Comparison of ENCODE assay signal across 25 cellular contexts in the genomic region with DNA sequence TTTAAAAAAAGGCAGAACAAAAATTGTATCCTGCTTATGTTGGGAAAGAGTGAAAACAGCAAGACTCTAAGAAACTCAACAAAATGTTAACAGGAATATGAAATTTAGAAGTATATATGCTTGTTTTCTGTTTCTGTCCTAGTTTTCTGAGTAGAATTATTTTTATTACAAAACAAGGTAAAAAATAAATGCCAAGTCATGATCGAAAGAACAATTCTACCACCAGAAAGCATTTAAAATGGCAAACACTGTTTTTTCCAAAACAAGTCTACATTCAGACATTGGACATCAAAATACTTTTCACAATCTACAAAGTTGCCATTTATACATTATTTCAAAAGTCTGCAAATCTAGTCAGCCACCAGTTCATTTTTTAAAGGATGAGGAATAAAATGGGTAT.
DNase-seq lines count a peak whose midpoint lies in the region; ATAC-seq and TF ChIP-seq lines count a peak whose summit lies in the region.
"Had no signal": no experiment of that assay in that cellular context is flagged by ENCODE, and none has a peak within 500 bp of the region (broad histone marks: within the 10 kb centered on the region; RNA-seq: fewer than 3 reads in every experiment).

No MANE protein-coding gene starts in this region.

- no peaks in the 10 kb centered on the region for H3K9me2 ChIP-seq in PC-3 (replicated peaks; ENCODE audit: low read length)

- intact Hi-C loops in PC-3 (cut with micrococcal nuclease) (loop anchor here (1.0 to 10.0 kb wide), 4 partner anchors 43 to 101 kb away; partner anchors contain the start of gene TLE1), body of pancreas (cut with DNase I) (no loop called here), uterus (cut with DNase I; ENCODE audit: low total_unique reads) (no loop called here)

- TF ChIP-seq CTCF in PC-3 (conservative IDR thresholded peaks at IDR 0.05; ENCODE audit: low read depth, low read length) = no peak
- no peak for TF ChIP-seq CTCF in body of pancreas (IDR thresholded peaks at IDR 0.05)
- TF ChIP-seq CTCF in osteocyte (IDR thresholded peaks at IDR 0.05) = no peak
- no peak for TF ChIP-seq CTCF in tibial nerve (IDR thresholded peaks at IDR 0.05)
- no peak for TF ChIP-seq CTCF in uterus (IDR thresholded peaks at IDR 0.05)
- no peak for TF ChIP-seq CTCF in smooth muscle cell (IDR thresholded peaks at IDR 0.05; ENCODE audit: borderline replicate concordance, insufficient read depth, poor library complexity, severe bottlenecking)

- BruUV-seq in PC-3 (replicated peaks; lab: Mats Ljungman, UMichigan) = no TSS peak

- H3K4me2 ChIP-seq in PC-3 (ENCODE audit: low read length) (peak overlapping the region; percentile 75), smooth muscle cell (no peak overlapping the region)
- H3K4me2 ChIP-seq: PC-9 had no signal

- CTCF ChIA-PET in PC-3 (lab: Charles Lee) = no interaction called here

- H3K4me3 ChIP-seq in PC-3 (ENCODE audit: low read length) (no peak overlapping the region), body of pancreas (no peak overlapping the region), tibial nerve (no peak overlapping the region), uterus (no peak overlapping the region), smooth muscle cell (no peak overlapping the region)
- H3K4me3 ChIP-seq: PC-9, SJSA1 had no signal

- no peak overlapping the region for H2AFZ ChIP-seq in PC-3 (ENCODE audit: low read length)
- no peak overlapping the region for H2AFZ ChIP-seq in smooth muscle cell (ENCODE audit: low read depth)
- H2AFZ ChIP-seq: PC-9 had no signal

- H3K27me3 ChIP-seq in PC-3 (ENCODE audit: low read length) = no peaks in the 10 kb centered on the region
- H3K27me3 ChIP-seq in body of pancreas = no peaks in the 10 kb centered on the region
- no peaks in the 10 kb centered on the region for H3K27me3 ChIP-seq in tibial nerve
- H3K27me3 ChIP-seq in uterus = no peaks in the 10 kb centered on the region
- no peaks in the 10 kb centered on the region for H3K27me3 ChIP-seq in smooth muscle cell (ENCODE audit: low read depth)
- H3K27me3 ChIP-seq: SJSA1 had no signal

- no peaks in the 10 kb centered on the region for H3K27me3 Mint-ChIP-seq in osteocyte (ENCODE audit: unreplicated experiment)
- H3K27me3 Mint-ChIP-seq: B cell had no signal

- no peaks in the 10 kb centered on the region for H3K9me3 Mint-ChIP-seq in osteocyte (ENCODE audit: unreplicated experiment)
- H3K9me3 Mint-ChIP-seq: CD8-positive, alpha-beta T cell had no signal

- peak overlapping the region; percentile 97 for H3K27ac Mint-ChIP-seq in osteocyte (ENCODE audit: unreplicated experiment)
- H3K27ac Mint-ChIP-seq: B cell; CD8-positive, alpha-beta T cell had no signal

- H3F3A ChIP-seq in PC-3 (ENCODE audit: low read length, unreplicated experiment) (no peaks in the 10 kb centered on the region), smooth muscle cell (ENCODE audit: low read depth) (no peaks in the 10 kb centered on the region)

- no peak for TF ChIP-seq EP300 in tibial nerve (IDR thresholded peaks at IDR 0.05)

- H3K36me3 ChIP-seq in PC-3 (ENCODE audit: low read depth, low read length) = peaks cover 17% of the 10 kb centered on the region
- H3K36me3 ChIP-seq in body of pancreas (replicated peaks in 1 of 2; ENCODE audit: insufficient read depth in 1 of 2, low read depth in 2 of 2) = peaks cover 0 to 5% of the 10 kb centered on the region in 2 donors
- H3K36me3 ChIP-seq in tibial nerve = peaks cover 0 to 79% (median 5%) of the 10 kb centered on the region in 3 donors
- no peaks in the 10 kb centered on the region for H3K36me3 ChIP-seq in uterus
- peaks cover 13% of the 10 kb centered on the region for H3K36me3 ChIP-seq in smooth muscle cell (ENCODE audit: low read depth)

- ATAC-seq in PC-3 = no peak
- no peak for ATAC-seq in body of pancreas
- ATAC-seq: CD8-positive, alpha-beta T cell; HCT116 had no signal

- no peaks in the 10 kb centered on the region for H3K79me2 ChIP-seq in PC-3 (ENCODE audit: low read length)
- H3K79me2 ChIP-seq in smooth muscle cell (ENCODE audit: low read depth) = no peaks in the 10 kb centered on the region

- H3K4me1 ChIP-seq in PC-3 (ENCODE audit: insufficient read depth, low read length) (peaks cover 29% of the 10 kb centered on the region), body of pancreas (peaks cover 36% of the 10 kb centered on the region), tibial nerve (peaks cover 4 to 57% (median 12%) of the 10 kb centered on the region in 4 donors), uterus (no peaks in the 10 kb centered on the region), smooth muscle cell (ENCODE audit: low read depth) (peaks cover 8% of the 10 kb centered on the region)
- H3K4me1 ChIP-seq: Caco-2 had no signal

- no peak for TF ChIP-seq POLR2A in body of pancreas (IDR thresholded peaks at IDR 0.05)
- TF ChIP-seq POLR2A in tibial nerve (IDR thresholded peaks at IDR 0.05) = no peak
- TF ChIP-seq POLR2A in uterus (IDR thresholded peaks at IDR 0.05) = no peak

- POLR2A ChIA-PET in PC-3 (lab: Charles Lee; ENCODE audit: unreplicated experiment) = no interaction called here

- H3K9ac ChIP-seq in PC-3 (ENCODE audit: low read length) (0 out of 2 replicates have a peak overlapping the region, but pooled peaks have one; percentile 26), smooth muscle cell (ENCODE audit: low read depth) (no peak overlapping the region)

- no peak overlapping the region for H3K4me3 Mint-ChIP-seq in osteocyte (ENCODE audit: unreplicated experiment)
- H3K4me3 Mint-ChIP-seq: B cell; CD8-positive, alpha-beta T cell had no signal

- DNase-seq in PC-3 (no peak), body of pancreas (no peak), osteocyte (ENCODE audit: extremely low spot score, unreplicated experiment) (no peak), tibial nerve (ENCODE audit: low spot score in 2 of 2) (no peak), uterus (no peak), NCI-H510A treated with DMSO at 0.1 percent for 48 hours (lab: John Stamatoyannopoulos, UW) (no peak), smooth muscle cell (lab: John Stamatoyannopoulos, UW; ENCODE audit: unreplicated experiment) (no peak)
- DNase-seq: Caco-2; CD8-positive, alpha-beta T cell; DMS 273 treated with DMSO at 0.1 percent for 48 hours; DMS79; EL; GDM1; KG1; MM.1S; NCI-H1048; NCI-H1694; NCI-H2227 treated with DMSO at 0.1 percent for 48 hours; NCI-H524; Right ventricle myocardium superior had no signal

- H4K20me1 ChIP-seq in PC-3 (ENCODE audit: low read length) = no peaks in the 10 kb centered on the region
- no peaks in the 10 kb centered on the region for H4K20me1 ChIP-seq in smooth muscle cell (ENCODE audit: low read depth)

- H3K9me3 ChIP-seq in PC-3 (ENCODE audit: low read length) (no peaks in the 10 kb centered on the region), body of pancreas (no peaks in the 10 kb centered on the region), tibial nerve (no peaks in the 10 kb centered on the region), uterus (no peaks in the 10 kb centered on the region), smooth muscle cell (replicated peaks; ENCODE audit: low read depth) (no peaks in the 10 kb centered on the region)
- H3K9me3 ChIP-seq: Caco-2, SJSA1 had no signal

- H3K27ac ChIP-seq in PC-3 (ENCODE audit: low read length) (peak overlapping the region; percentile 91), body of pancreas (peak overlapping the region; percentile 81 to 92 (median 87)), tibial nerve (peak overlapping the region; percentile 25 to 87 (median 66)), uterus (peak overlapping the region in 1 of 2 donors; percentile 32), smooth muscle cell (ENCODE audit: low read depth) (no peak overlapping the region)
- H3K27ac ChIP-seq: HL-60, PC-9 had no signal

- peaks cover 70% of the 10 kb centered on the region for H3K36me3 Mint-ChIP-seq in osteocyte (ENCODE audit: unreplicated experiment)
- H3K36me3 Mint-ChIP-seq: CD8-positive, alpha-beta T cell had no signal

- WGBS in body of pancreas, 2 donors = 83 to 90% methylated on average over 1 of the region's 1 CpG
- 60 to 78% methylated on average over 1 of the region's 1 CpG for WGBS in tibial nerve, 2 donors
- WGBS in smooth muscle cell (ENCODE audit: low lambda C conversion rate) = 100% methylated on average over 1 of the region's 1 CpG

- H3K4me1 Mint-ChIP-seq in osteocyte (ENCODE audit: unreplicated experiment) = peaks cover 51% of the 10 kb centered on the region
- H3K4me1 Mint-ChIP-seq: B cell had no signal
